9 cellular contexts compared by ENCODE assay signal in genomic region chr1:202343652-202344349, GRCh38. TPM values are rescaled to one million over a fixed set of nuclear protein-coding genes. Genes with fewer than 3 reads are reported as not detected.
A peak's percentile ranks its signal among the peaks of the same experiment; 100 is the strongest.
DNase-seq lines count a peak whose midpoint lies in the region; ATAC-seq, FAIRE-seq and TF ChIP-seq lines count a peak whose summit lies in the region.
"Had no signal": no experiment of that assay in that cellular context is flagged by ENCODE, and none has a peak within 500 bp of the region (broad histone marks: within the 10 kb centered on the region; RNA-seq: fewer than 3 reads in every experiment).

No MANE protein-coding gene starts in this region.

- no peak overlapping the region for H3K27ac ChIP-seq in CD4-positive, CD25-positive, alpha-beta regulatory T cell (ENCODE audit: insufficient read depth, low read length, poor library complexity, severe bottlenecking)
- no peak overlapping the region for H3K27ac ChIP-seq in GM12878 (ENCODE audit: control insufficient read depth, insufficient read depth)
- H3K27ac ChIP-seq: skin epidermis had no signal

- FAIRE-seq in GM12878 (lab: Jason Lieb, UNC): no peak

- peak overlapping the region in 3 of 4 donors; percentile 53 to 85 (median 80) for H3K4me3 Mint-ChIP-seq in CD4-positive, CD25-positive, alpha-beta regulatory T cell
- peak overlapping the region; percentile 74 for H3K4me3 Mint-ChIP-seq in HFFc6

- H3K9me3 Mint-ChIP-seq in CD4-positive, CD25-positive, alpha-beta regulatory T cell: peaks cover 0 to 2% (median 0%) of the 10 kb centered on the region in 7 donors
- H3K9me3 Mint-ChIP-seq in HFFc6: no peaks in the 10 kb centered on the region

- WGBS in GM12878 (ENCODE audit: insufficient coverage, insufficient replicate concordance, low lambda C conversion rate, missing lambda C conversion rate): 49% methylated on average over 4 of the region's 4 CpGs

- peak in 2 of 3 donors; percentile 64 for DNase-seq in CD4-positive, CD25-positive, alpha-beta regulatory T cell
- DNase-seq in HFFc6 (peak; percentile 54), NCI-H748 treated with DMSO at 0.1 percent for 48 hours (lab: John Stamatoyannopoulos, UW) (peak; percentile 25), GM12878 (ENCODE audit: low read depth, low spot score) (no peak), medulla oblongata (ENCODE audit: extremely low spot score) (peak; percentile 67), occipital lobe (lab: John Stamatoyannopoulos, UW) (no peak)
- no peak for DNase-seq in stimulated activated CD4-positive, alpha-beta T cell treated with anti-CD3 and anti-CD28 coated beads, Interleukin-2, amount 100 ng/mL, for 48 hours

- H3K4me1 ChIP-seq in CD4-positive, CD25-positive, alpha-beta regulatory T cell (ENCODE audit: control insufficient read depth, insufficient read depth, low read length, poor library complexity, severe bottlenecking): peaks cover 12% of the 10 kb centered on the region
- peaks cover 6% of the 10 kb centered on the region; the same call in 1 of the 2 replicates for H3K4me1 ChIP-seq in GM12878 (ENCODE audit: control insufficient read depth, insufficient read depth, low read length)

- H3K9ac ChIP-seq in GM12878 (ENCODE audit: control insufficient read depth, insufficient read depth, low read length): no peak overlapping the region; the same call in 1 of the 2 replicates

- H2AFZ ChIP-seq in GM12878 (ENCODE audit: control insufficient read depth, low read depth, low read length): peak overlapping the region; percentile 81

- H3K27me3 Mint-ChIP-seq in CD4-positive, CD25-positive, alpha-beta regulatory T cell: peaks cover 12% of the 10 kb centered on the region
- H3K27me3 Mint-ChIP-seq in HFFc6 (ENCODE audit: insufficient read depth): peaks cover 4% of the 10 kb centered on the region

- no TSS peak for BruUV-seq in GM12878 (replicated peaks; lab: Mats Ljungman, UMichigan)

- H3K36me3 Mint-ChIP-seq in CD4-positive, CD25-positive, alpha-beta regulatory T cell: no peaks in the 10 kb centered on the region
- H3K36me3 Mint-ChIP-seq in HFFc6 (ENCODE audit: low read depth): no peaks in the 10 kb centered on the region

- SMC1A ChIA-PET in GM12878 (lab: Charles Lee; ENCODE audit: uncharacterized antibody, unreplicated experiment): interaction anchor here (0.6 to 1.4 kb wide), 10 partner anchors 110 to 376 kb away, joined by 3 to 7 read pairs (median 3); no protein-coding TSS in a partner anchor

- H3K27me3 ChIP-seq in CD4-positive, CD25-positive, alpha-beta regulatory T cell (ENCODE audit: control insufficient read depth, insufficient read depth, low read length): no peaks in the 10 kb centered on the region
- no peaks in the 10 kb centered on the region for H3K27me3 ChIP-seq in GM12878 (replicated peaks in 1 of 2; ENCODE audit: control insufficient read depth in 2 of 2, insufficient read depth in 2 of 2, low read length in 1 of 2)

- TF ChIP-seq POLR2A in GM12878 (IDR thresholded peaks at IDR 0.05; ENCODE audit: low read depth, low read length): no peak

- H4K20me1 ChIP-seq in GM12878 (ENCODE audit: control insufficient read depth, insufficient read depth): no peaks in the 10 kb centered on the region

- in situ Hi-C loops in GM12878 (cut with MboI): no loop called here

- no peaks in the 10 kb centered on the region for H3K36me3 ChIP-seq in CD4-positive, CD25-positive, alpha-beta regulatory T cell (ENCODE audit: control insufficient read depth, insufficient read depth, low read length)
- no peaks in the 10 kb centered on the region for H3K36me3 ChIP-seq in GM12878 (ENCODE audit: control insufficient read depth in 2 of 2, insufficient read depth in 2 of 2, low read length in 1 of 2)

- peak overlapping the region; percentile 41 for H3K4me3 ChIP-seq in CD4-positive, CD25-positive, alpha-beta regulatory T cell (ENCODE audit: low read depth, low read length)
- 0 out of 2 replicates have a peak overlapping the region, but pooled peaks have one; percentile 4 for H3K4me3 ChIP-seq in GM12878
- H3K4me3 ChIP-seq: skin epidermis had no signal

- peak overlapping the region in 1 of 3 donors; percentile 70 for H3K27ac Mint-ChIP-seq in CD4-positive, CD25-positive, alpha-beta regulatory T cell
- peak overlapping the region; percentile 37; the same call in 1 of the 2 replicates for H3K27ac Mint-ChIP-seq in HFFc6

- intact Hi-C loops in GM12878 (cut with micrococcal nuclease; ENCODE audit: unreplicated experiment): loop anchor here (1.0 to 10.0 kb wide), 3 partner anchors 101 to 376 kb away; no protein-coding TSS in a partner anchor

- no peak for ATAC-seq in CD4-positive, CD25-positive, alpha-beta regulatory T cell (ENCODE audit: low read depth in 2 of 2)
- no peak for ATAC-seq in GM12878
- ATAC-seq in GM19023 (IDR thresholded peaks at IDR 0.05; ENCODE audit: unreplicated experiment): no peak

- POLR2A ChIA-PET in GM12878 (lab: Charles Lee): no interaction called here

- peaks cover 16 to 37% (median 26%) of the 10 kb centered on the region in 4 donors for H3K4me1 Mint-ChIP-seq in CD4-positive, CD25-positive, alpha-beta regulatory T cell
- H3K4me1 Mint-ChIP-seq in HFFc6 (ENCODE audit: low read depth): peaks cover 34% of the 10 kb centered on the region

- H3K9me3 ChIP-seq in CD4-positive, CD25-positive, alpha-beta regulatory T cell (ENCODE audit: control insufficient read depth in 2 of 2, low read length in 2 of 2): no peaks in the 10 kb centered on the region
- H3K9me3 ChIP-seq in GM12878 (replicated peaks; ENCODE audit: control insufficient read depth, insufficient read depth, low read length): no peaks in the 10 kb centered on the region

- CTCF ChIA-PET in GM12878 (lab: Yijun Ruan, JAX): interaction anchor here (0.6 to 5.4 kb wide), 25 partner anchors 9 to 375 kb away, joined by 3 to 48 read pairs (median 5); partner anchors contain the start of gene LGR6

- TF ChIP-seq EP300 in GM12878 (IDR thresholded peaks at IDR 0.05; ENCODE audit: borderline replicate concordance in 1 of 2, control insufficient read depth in 1 of 2, low read depth in 2 of 2, low read length in 2 of 2): no peak

- peaks cover 24% of the 10 kb centered on the region for H3K79me2 ChIP-seq in GM12878 (ENCODE audit: control insufficient read depth, insufficient read depth, low read length)

- peak; percentile 78 for TF ChIP-seq RAD21 in GM12878 (IDR thresholded peaks at IDR 0.05; ENCODE audit: insufficient read depth, low read depth, low read length)

- RAD21 ChIA-PET in GM12878 (lab: Charles Lee; ENCODE audit: unreplicated experiment): interaction anchor here (0.9 to 2.0 kb wide), 5 partner anchors 116 to 376 kb away, joined by 4 to 6 read pairs (median 4); no protein-coding TSS in a partner anchor

- H3K4me2 ChIP-seq in GM12878 (ENCODE audit: control insufficient read depth, insufficient read depth): peak overlapping the region; percentile 44

- TF ChIP-seq CTCF in HFFc6 (IDR thresholded peaks at IDR 0.05) (peak; percentile 96), GM12878 (IDR thresholded peaks at IDR 0.05 in 2 of 3, conservative IDR thresholded peaks at IDR 0.05 in 1 of 3; ENCODE audit: control insufficient read depth in 2 of 3, extremely low read depth in 1 of 3, insufficient read depth in 1 of 3, low read depth in 3 of 3, low read length in 3 of 3) (peak; percentile 65 to 66 (median 65))

RNA-seq across cellular contexts. Expression of gene UBE2T, which starts 2.1 kb away (rescaled TPM):
- 1.2 TPM for total RNA-seq in CD4-positive, CD25-positive, alpha-beta regulatory T cell
- 10 to 100 TPM; 12.4 to 16.1 (median 15.1) TPM for polyA plus RNA-seq in CD4-positive, CD25-positive, alpha-beta regulatory T cell
- total RNA-seq in HFFc6 (2021; fragmentation: NEBNext Ultra II Directional; extraction: Animal tissue kit (Norgen Biotek cat#: 25700)): 10 to 100 TPM; 17.5 to 47.5 (median 40.3) TPM
- total RNA-seq in GM12878 (2013; cell fraction: nucleolus; rRNA removed): 24.7 and 26.2 TPM in 2 replicates
- total RNA-seq in GM12878 (2014; rRNA removed): 87.1 and 95.4 TPM in 2 replicates
- total RNA-seq in GM12878 (2014; rRNA removed; fragmentation: Illumina TruSeq; extraction: Trizol): 85.6 and 87.0 TPM in 2 replicates
- total RNA-seq in GM12878 (2021): 53.9 and 55.4 TPM in 2 replicates
- polyA plus RNA-seq in GM12878 (2011; ENCODE audit: low read depth): 84.7 TPM
- 194 and 205 TPM in 2 replicates for polyA plus RNA-seq in GM12878 (2011; rRNA removed)
- polyA plus RNA-seq in GM12878 (2011; cell fraction: cytosol; rRNA removed): 135 and 162 TPM in 2 replicates
- polyA plus RNA-seq in GM12878 (2011; cell fraction: nucleus; rRNA removed): 87.9 and 103 TPM in 2 replicates
- 39.8 and 41.3 TPM in 2 replicates for polyA plus RNA-seq in GM12878 (2012)
- polyA plus RNA-seq in GM12878 (2014; fragmentation: Illumina TruSeq; extraction: Trizol): 128 and 158 TPM in 2 replicates
- 100 to 1,000 TPM; 236 to 272 TPM for polyA plus RNA-seq in GM12878 (2014; fragmentation: Nextera tagmentation; extraction: Ambion mirVana)
- 101 and 106 TPM in 2 replicates for polyA plus RNA-seq in GM12878 (2014; rRNA removed)
- polyA plus RNA-seq in GM12878 (2016; fragmentation: Nextera tagmentation; extraction: Ambion mirVana): 100 to 1,000 TPM; 224 to 228 TPM
- 74.8 and 75.2 TPM in 2 replicates for polyA minus RNA-seq in GM12878 (2011; rRNA and poly(A)+ RNA removed)
- 25.9 and 31.0 TPM in 2 replicates for polyA minus RNA-seq in GM12878 (2011; cell fraction: cytosol; rRNA and poly(A)+ RNA removed)
- polyA minus RNA-seq in GM12878 (2011; cell fraction: nucleus; rRNA and poly(A)+ RNA removed): 19.5 and 24.5 TPM in 2 replicates
- total RNA-seq in occipital lobe: 27.6 TPM

RNA-seq across cellular contexts. Expression of gene PPP1R12B, which starts 4.7 kb away (rescaled TPM):
- total RNA-seq in CD4-positive, CD25-positive, alpha-beta regulatory T cell: 32.5 TPM
- 1 to 10 TPM; 3.8 to 6.4 (median 4.2) TPM for polyA plus RNA-seq in CD4-positive, CD25-positive, alpha-beta regulatory T cell
- 1 to 10 TPM; 5.3 to 9.9 (median 6.9) TPM for total RNA-seq in HFFc6 (2021; fragmentation: NEBNext Ultra II Directional; extraction: Animal tissue kit (Norgen Biotek cat#: 25700))
- total RNA-seq in GM12878 (2013; cell fraction: nucleolus; rRNA removed): 162 and 164 TPM in 2 replicates
- total RNA-seq in GM12878 (2014; rRNA removed) (6.0 and 6.3 TPM in 2 replicates), GM12878 (2014; rRNA removed; fragmentation: Illumina TruSeq; extraction: Trizol) (6.0 and 6.4 TPM in 2 replicates), GM12878 (2021) (5.3 and 6.4 TPM in 2 replicates), occipital lobe (30.4 TPM)
- polyA plus RNA-seq in GM12878 (2011; ENCODE audit: low read depth): 1.2 TPM
- polyA plus RNA-seq in GM12878 (2011; rRNA removed) (9.4 and 10.0 TPM in 2 replicates), GM12878 (2014; fragmentation: Illumina TruSeq; extraction: Trizol) (2.1 and 5.0 TPM in 2 replicates), GM12878 (2014; fragmentation: Nextera tagmentation; extraction: Ambion mirVana) (under 1 TPM; 0.29 to 0.61 TPM), GM12878 (2014; rRNA removed) (1.8 and 3.5 TPM in 2 replicates), GM12878 (2016; fragmentation: Nextera tagmentation; extraction: Ambion mirVana) (1 to 10 TPM; 3.3 to 4.4 TPM)
- 8.9 and 10.4 TPM in 2 replicates for polyA plus RNA-seq in GM12878 (2011; cell fraction: cytosol; rRNA removed)
- polyA plus RNA-seq in GM12878 (2011; cell fraction: nucleus; rRNA removed): 38.7 and 39.2 TPM in 2 replicates
- polyA plus RNA-seq in GM12878 (2012): 1.1 and 1.5 TPM in 2 replicates
- polyA minus RNA-seq in GM12878 (2011; rRNA and poly(A)+ RNA removed): 54.2 and 63.4 TPM in 2 replicates
- 5.8 and 10.7 TPM in 2 replicates for polyA minus RNA-seq in GM12878 (2011; cell fraction: cytosol; rRNA and poly(A)+ RNA removed)
- 67.7 and 85.8 TPM in 2 replicates for polyA minus RNA-seq in GM12878 (2011; cell fraction: nucleus; rRNA and poly(A)+ RNA removed)

Comparison
In these comparisons a context has a peak if more than half of its experiments do, and no peak if none do; other contexts are left out.
1. DNase-seq: peak in CD4-positive, CD25-positive, alpha-beta regulatory T cell (2 of 3), HFFc6 (single experiment), NCI-H748 treated with DMSO at 0.1 percent for 48 hours (single experiment) and medulla oblongata (single experiment); none in GM12878 (single experiment), stimulated activated CD4-positive, alpha-beta T cell treated with anti-CD3 and anti-CD28 coated beads, Interleukin-2, amount 100 ng/mL, for 48 hours (0 of 2) and occipital lobe (single experiment).